9 cellular contexts compared by ENCODE assay signal in the genomic region with DNA sequence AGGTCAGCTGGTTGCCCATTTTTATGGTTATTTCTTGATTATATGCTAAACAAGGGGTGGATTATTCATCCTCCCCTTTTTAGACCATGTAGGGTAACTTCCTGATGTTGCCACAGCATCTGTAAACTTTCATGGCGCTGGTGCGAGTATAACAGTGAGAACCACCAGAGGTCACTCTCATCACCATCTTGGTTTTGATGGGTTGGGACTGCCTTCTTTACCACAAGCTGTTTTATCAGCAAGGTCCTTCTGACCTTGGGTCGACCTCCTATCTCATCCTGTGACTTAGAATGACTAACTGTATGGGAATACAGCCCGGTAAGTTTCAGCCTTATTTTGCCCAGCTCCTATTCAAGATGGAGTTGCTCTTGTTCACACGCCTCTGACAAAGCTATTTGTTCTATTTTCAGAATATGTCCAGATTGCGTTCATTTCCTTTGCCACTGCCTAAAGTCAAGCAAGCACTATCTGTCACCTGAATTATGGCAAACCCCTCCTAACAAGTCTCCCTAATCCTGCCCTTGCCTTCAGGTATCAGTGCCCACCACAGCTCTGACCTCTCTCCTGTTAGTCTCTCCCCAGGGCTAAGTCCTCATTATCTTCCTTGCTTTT.
DNase-seq lines count a peak whose midpoint lies in the region; ATAC-seq, FAIRE-seq and TF ChIP-seq lines count a peak whose summit lies in the region.
"Had no signal": no experiment of that assay in that cellular context is flagged by ENCODE, and none has a peak within 500 bp of the region (broad histone marks: within the 10 kb centered on the region; RNA-seq: fewer than 3 reads in every experiment).

No MANE protein-coding gene starts in this region.

- no peak overlapping the region for H3K27ac ChIP-seq in brain microvascular endothelial cell
- H3K27ac ChIP-seq in mesenchymal stem cell (ENCODE audit: low read length, poor library complexity, severe bottlenecking) = no peak overlapping the region
- H3K27ac ChIP-seq: parathyroid adenoma had no signal

- no peak for ATAC-seq in effector memory CD8-positive, alpha-beta T cell (replicated peaks)

- H3K36me3 Mint-ChIP-seq in activated naive CD4-positive, alpha-beta T cell treated with anti-CD3 and anti-CD28 coated beads for 36 hours (ENCODE audit: low read depth) = no peaks in the 10 kb centered on the region
- H3K36me3 Mint-ChIP-seq in effector memory CD8-positive, alpha-beta T cell (ENCODE audit: insufficient read depth) = no peaks in the 10 kb centered on the region

- H3K36me3 ChIP-seq in Loucy (ENCODE audit: insufficient read depth, low read length) (no peaks in the 10 kb centered on the region), brain microvascular endothelial cell (replicated peaks) (no peaks in the 10 kb centered on the region), mesenchymal stem cell (ENCODE audit: control insufficient read depth in 1 of 2, insufficient read depth in 2 of 2, low read depth in 1 of 2, low read length in 2 of 2) (no peaks in the 10 kb centered on the region)

- no peak overlapping the region for H3K14ac ChIP-seq in mesenchymal stem cell (ENCODE audit: low read length in 2 of 2)

- in situ Hi-C loops in brain microvascular endothelial cell (cut with HindIII; ENCODE audit: low pct_ligation_motif_present, low sequenced_read_pairs) = no loop called here

- no peaks in the 10 kb centered on the region for H3K9me3 ChIP-seq in Loucy (ENCODE audit: insufficient read depth, low read depth, low read length)
- H3K9me3 ChIP-seq in mesenchymal stem cell (ENCODE audit: control insufficient read depth, low read length) = no peaks in the 10 kb centered on the region

- 46% methylated on average over 6 of the region's 6 CpGs for WGBS in mesenchymal stem cell

- peak overlapping the region; percentile 31 for H2AK5ac ChIP-seq in mesenchymal stem cell (ENCODE audit: low read length, severe bottlenecking)

- H4K20me1 ChIP-seq in Loucy (ENCODE audit: insufficient read depth, low read length, poor library complexity, severe bottlenecking) = no peaks in the 10 kb centered on the region

- TF ChIP-seq CTCF in Loucy (conservative IDR thresholded peaks at IDR 0.05; ENCODE audit: low read length) (peak; percentile 34), brain microvascular endothelial cell (IDR thresholded peaks at IDR 0.05; ENCODE audit: low read depth, low read length, missing control alignments) (peak; percentile 61)

- no peak overlapping the region for H2BK120ac ChIP-seq in mesenchymal stem cell (ENCODE audit: low read depth, low read length)

- H3K4me3 ChIP-seq in Loucy (ENCODE audit: low read length, poor library complexity, severe bottlenecking) (no peak overlapping the region), brain microvascular endothelial cell (ENCODE audit: low read depth, low read length) (no peak overlapping the region), mesenchymal stem cell (ENCODE audit: insufficient read depth in 1 of 2, low read depth in 1 of 2, low read length in 2 of 2) (no peak overlapping the region)

- no peak overlapping the region for H3K4me2 ChIP-seq in Loucy (ENCODE audit: low read depth, low read length, poor library complexity, severe bottlenecking)
- no peak overlapping the region for H3K4me2 ChIP-seq in mesenchymal stem cell (ENCODE audit: low read length, poor library complexity, severe bottlenecking)

- H3K27me3 ChIP-seq in Loucy (ENCODE audit: insufficient read depth, low read length, poor library complexity, severe bottlenecking) (no peaks in the 10 kb centered on the region), brain microvascular endothelial cell (replicated peaks) (no peaks in the 10 kb centered on the region), mesenchymal stem cell (ENCODE audit: control insufficient read depth in 1 of 2, insufficient read depth in 1 of 2, low read length in 2 of 2) (no peaks in the 10 kb centered on the region)

- no peaks in the 10 kb centered on the region for H3F3A ChIP-seq in Loucy (ENCODE audit: low read depth)

- H3K9me2 ChIP-seq in Loucy (replicated peaks; ENCODE audit: low read depth, low read length) = no peaks in the 10 kb centered on the region

- H3K4me1 ChIP-seq in Loucy (ENCODE audit: insufficient read depth, low read length, poor library complexity, severe bottlenecking) (no peaks in the 10 kb centered on the region), mesenchymal stem cell (ENCODE audit: control insufficient read depth, insufficient read depth, low read depth, low read length) (no peaks in the 10 kb centered on the region)
- H3K4me1 ChIP-seq: parathyroid adenoma had no signal

- H2BK15ac ChIP-seq in mesenchymal stem cell (ENCODE audit: low read depth, poor library complexity, severe bottlenecking) = no peak overlapping the region

- H2AFZ ChIP-seq in Loucy (ENCODE audit: low read length) = no peak overlapping the region
- no peak overlapping the region for H2AFZ ChIP-seq in mesenchymal stem cell (ENCODE audit: low read depth, low read length)
- H2AFZ ChIP-seq: parathyroid adenoma had no signal

- H3K4me1 Mint-ChIP-seq in activated naive CD4-positive, alpha-beta T cell treated with anti-CD3 and anti-CD28 coated beads for 36 hours (ENCODE audit: low read depth) = no peaks in the 10 kb centered on the region
- H3K4me1 Mint-ChIP-seq in effector memory CD8-positive, alpha-beta T cell (ENCODE audit: low read depth in 2 of 2) = no peaks in the 10 kb centered on the region

- no peak overlapping the region for H3K27ac Mint-ChIP-seq in activated naive CD4-positive, alpha-beta T cell treated with anti-CD3 and anti-CD28 coated beads for 36 hours
- H3K27ac Mint-ChIP-seq in effector memory CD8-positive, alpha-beta T cell = no peak overlapping the region

- no peak overlapping the region for H3K23ac ChIP-seq in mesenchymal stem cell (ENCODE audit: low read length in 2 of 2)

- H3K4ac ChIP-seq in mesenchymal stem cell (ENCODE audit: low read depth in 1 of 2, low read length in 2 of 2) = no peak overlapping the region

- CTCF ChIA-PET in activated naive CD4-positive, alpha-beta T cell treated with anti-CD3 and anti-CD28 coated beads for 36 hours (lab: Charles Lee) = no interaction called here

- peaks cover 13% of the 10 kb centered on the region for H3K9me3 Mint-ChIP-seq in activated naive CD4-positive, alpha-beta T cell treated with anti-CD3 and anti-CD28 coated beads for 36 hours
- peaks cover 14 to 37% of the 10 kb centered on the region in 2 donors for H3K9me3 Mint-ChIP-seq in effector memory CD8-positive, alpha-beta T cell

- H4K8ac ChIP-seq in mesenchymal stem cell (ENCODE audit: low read length) = no peak overlapping the region

- H2BK12ac ChIP-seq in mesenchymal stem cell (ENCODE audit: low read length in 2 of 2) = no peak overlapping the region

- H3K79me2 ChIP-seq in Loucy (ENCODE audit: insufficient read depth, low read length) = no peaks in the 10 kb centered on the region
- H3K79me2 ChIP-seq: parathyroid adenoma had no signal

- no peak overlapping the region for H3K4me3 Mint-ChIP-seq in activated naive CD4-positive, alpha-beta T cell treated with anti-CD3 and anti-CD28 coated beads for 36 hours
- no peak overlapping the region for H3K4me3 Mint-ChIP-seq in effector memory CD8-positive, alpha-beta T cell

- DNase-seq in ELR (ENCODE audit: low read depth) (peak; percentile 23), brain microvascular endothelial cell (peak; percentile 53), mesenchymal stem cell (peak; percentile 37), NCI-H128 (lab: John Stamatoyannopoulos, UW; ENCODE audit: unreplicated experiment) (no peak), HTR-8/SVneo (ENCODE audit: insufficient read length, low spot score) (no peak)
- no peak for DNase-seq in activated naive CD4-positive, alpha-beta T cell treated with anti-CD3 and anti-CD28 coated beads for 36 hours
- DNase-seq in effector memory CD8-positive, alpha-beta T cell = no peak

- no peak for FAIRE-seq in HTR-8/SVneo (lab: Jason Lieb, UNC)

- no peak overlapping the region for H2BK5ac ChIP-seq in mesenchymal stem cell (ENCODE audit: low read depth, low read length, poor library complexity, severe bottlenecking)

- H3K9ac ChIP-seq in Loucy (ENCODE audit: low read depth, low read length, poor library complexity, severe bottlenecking) (no peak overlapping the region), mesenchymal stem cell (ENCODE audit: low read length) (no peak overlapping the region)
- H3K9ac ChIP-seq: parathyroid adenoma had no signal

- no peak overlapping the region for H3K18ac ChIP-seq in mesenchymal stem cell (ENCODE audit: low read depth in 1 of 2, low read length in 2 of 2)

- intact Hi-C loops in activated naive CD4-positive, alpha-beta T cell treated with anti-CD3 and anti-CD28 coated beads for 36 hours (cut with micrococcal nuclease) = loop anchor here (10.0 kb wide), 1 partner anchor 1296 kb away; no protein-coding TSS in a partner anchor

- no peaks in the 10 kb centered on the region for H3K27me3 Mint-ChIP-seq in activated naive CD4-positive, alpha-beta T cell treated with anti-CD3 and anti-CD28 coated beads for 36 hours (ENCODE audit: low read depth)
- no peaks in the 10 kb centered on the region for H3K27me3 Mint-ChIP-seq in effector memory CD8-positive, alpha-beta T cell

- H4K91ac ChIP-seq in mesenchymal stem cell (ENCODE audit: low read length) = no peak overlapping the region

- no peaks in the 10 kb centered on the region for H3K79me1 ChIP-seq in mesenchymal stem cell (replicated peaks; ENCODE audit: low read length, poor library complexity, severe bottlenecking)

Comparison
In these comparisons a context has a peak if more than half of its experiments do, and no peak if none do; other contexts are left out.
1. DNase-seq: peak in ELR (single experiment), brain microvascular endothelial cell (single experiment) and mesenchymal stem cell (single experiment); none in NCI-H128 (single experiment), activated naive CD4-positive, alpha-beta T cell treated with anti-CD3 and anti-CD28 coated beads for 36 hours (single experiment), HTR-8/SVneo (single experiment) and effector memory CD8-positive, alpha-beta T cell (0 of 3).